1 cellular context compared by ENCODE assay signal in genomic region chr5:122029818-122030217, GRCh38.
TF ChIP-seq lines count a peak whose summit lies in the region.

No MANE protein-coding gene starts in this region.

TF ChIP-seq in H1, 55 proteins besides CTCF, POLR2A, EP300 and RAD21 (continued from another document):
- TF ChIP-seq SIN3A (conservative IDR thresholded peaks at IDR 0.05 in 1 of 2, IDR thresholded peaks at IDR 0.05 in 1 of 2; ENCODE audit: low read depth in 1 of 2, low read length in 2 of 2) (no peak), CBX5 (IDR thresholded peaks at IDR 0.05; ENCODE audit: low read depth, low read length) (no peak), NANOG (IDR thresholded peaks at IDR 0.05; ENCODE audit: insufficient read depth, low read depth, low read length, poor library complexity, severe bottlenecking) (no peak), TCF12 (IDR thresholded peaks at IDR 0.05; ENCODE audit: low read depth, low read length) (no peak), RFX5 (IDR thresholded peaks at IDR 0.05; ENCODE audit: borderline replicate concordance, low read depth, low read length) (no peak), TAF1 (IDR thresholded peaks at IDR 0.05; ENCODE audit: low read depth, low read length) (no peak), SIX5 (IDR thresholded peaks at IDR 0.05; ENCODE audit: low read depth, low read length) (no peak), HDAC2 (IDR thresholded peaks at IDR 0.05; ENCODE audit: borderline replicate concordance in 1 of 2, low read depth in 2 of 2, low read length in 2 of 2) (no peak), BRCA1 (IDR thresholded peaks at IDR 0.05; ENCODE audit: low read depth, low read length) (no peak)
